In genomic region chr13:66994498-66995365, GRCh38 we compare ENCODE assay signal across 7 cellular contexts.
DNase-seq lines count a peak whose midpoint lies in the region; ATAC-seq, FAIRE-seq and TF ChIP-seq lines count a peak whose summit lies in the region.

No MANE protein-coding gene starts in this region.

- ATAC-seq in GM21367 (IDR thresholded peaks at IDR 0.05; ENCODE audit: unreplicated experiment) (peak; percentile 33), HG03378 (IDR thresholded peaks at IDR 0.05; ENCODE audit: unreplicated experiment) (peak; percentile 67)

- peaks cover 0 to 29% (median 28%) of the 10 kb centered on the region in 4 donors for H3K4me1 ChIP-seq in esophagus muscularis mucosa
- H3K4me1 ChIP-seq in suprapubic skin = peaks cover 6% of the 10 kb centered on the region

- TF ChIP-seq CTCF in esophagus muscularis mucosa (IDR thresholded peaks at IDR 0.05) (no peak), suprapubic skin (IDR thresholded peaks at IDR 0.05) (no peak)

- H3K9me3 ChIP-seq in esophagus muscularis mucosa (no peaks in the 10 kb centered on the region), suprapubic skin (no peaks in the 10 kb centered on the region)

- no peak for TF ChIP-seq POLR2A in esophagus muscularis mucosa (IDR thresholded peaks at IDR 0.05; ENCODE audit: low read depth)
- TF ChIP-seq POLR2A in suprapubic skin (IDR thresholded peaks at IDR 0.05) = no peak
- no peak for TF ChIP-seq POLR2A in GM12891 (IDR thresholded peaks at IDR 0.05; ENCODE audit: low read depth, low read length)

- WGBS in esophagus muscularis mucosa = 51% methylated on average over 13 of the region's 13 CpGs
- 68% methylated on average over 13 of the region's 13 CpGs for WGBS in suprapubic skin

- no peak for FAIRE-seq in GM12891 (lab: Jason Lieb, UNC)

- intact Hi-C loops in esophagus muscularis mucosa (cut with DNase I) = loop anchor here (10.0 kb wide), 1 partner anchor 230 kb away; no protein-coding TSS in a partner anchor

- no peak for TF ChIP-seq EP300 in esophagus muscularis mucosa (IDR thresholded peaks at IDR 0.05)
- TF ChIP-seq EP300 in suprapubic skin (IDR thresholded peaks at IDR 0.05) = no peak

- H3K27me3 ChIP-seq in esophagus muscularis mucosa = no peaks in the 10 kb centered on the region
- H3K27me3 ChIP-seq in suprapubic skin = no peaks in the 10 kb centered on the region

- H3K4me3 ChIP-seq in esophagus muscularis mucosa (peak overlapping the region; percentile 33 to 40 (median 38)), suprapubic skin (peak overlapping the region; percentile 27)

- no peak for DNase-seq in esophagus muscularis mucosa (ENCODE audit: extremely low spot score)
- no peak for DNase-seq in suprapubic skin (ENCODE audit: low spot score in 2 of 2)
- no peak for DNase-seq in activated CD4-positive, alpha-beta T cell treated with anti-CD3 and anti-CD28 coated beads for 1 hour
- DNase-seq in GM12891 (ENCODE audit: insufficient read length, low spot score) = no peak
- DNase-seq in GF-D8 (lab: John Stamatoyannopoulos, UW) = no peak

- peak overlapping the region in 3 of 4 donors; percentile 46 to 63 (median 54) for H3K27ac ChIP-seq in esophagus muscularis mucosa (replicated peaks in 1 of 4)
- H3K27ac ChIP-seq in suprapubic skin = no peak overlapping the region

- H3K36me3 ChIP-seq in esophagus muscularis mucosa (no peaks in the 10 kb centered on the region), suprapubic skin (no peaks in the 10 kb centered on the region)

TF ChIP-seq in GM12891, 5 proteins besides CTCF, POLR2A, EP300 and RAD21:
- TF ChIP-seq POU2F2 (IDR thresholded peaks at IDR 0.05; ENCODE audit: low read depth, low read length) (no peak), POLR2AphosphoS5 (IDR thresholded peaks at IDR 0.05; ENCODE audit: low read depth, low read length) (no peak), PAX5 (IDR thresholded peaks at IDR 0.05; ENCODE audit: insufficient read depth, low read length, severe bottlenecking) (no peak), TAF1 (IDR thresholded peaks at IDR 0.05; ENCODE audit: low read depth, low read length) (no peak), SPI1 (IDR thresholded peaks at IDR 0.05; ENCODE audit: low read depth, low read length) (no peak)
